ENCODE assay signal across 8 cellular contexts in the genomic region with DNA sequence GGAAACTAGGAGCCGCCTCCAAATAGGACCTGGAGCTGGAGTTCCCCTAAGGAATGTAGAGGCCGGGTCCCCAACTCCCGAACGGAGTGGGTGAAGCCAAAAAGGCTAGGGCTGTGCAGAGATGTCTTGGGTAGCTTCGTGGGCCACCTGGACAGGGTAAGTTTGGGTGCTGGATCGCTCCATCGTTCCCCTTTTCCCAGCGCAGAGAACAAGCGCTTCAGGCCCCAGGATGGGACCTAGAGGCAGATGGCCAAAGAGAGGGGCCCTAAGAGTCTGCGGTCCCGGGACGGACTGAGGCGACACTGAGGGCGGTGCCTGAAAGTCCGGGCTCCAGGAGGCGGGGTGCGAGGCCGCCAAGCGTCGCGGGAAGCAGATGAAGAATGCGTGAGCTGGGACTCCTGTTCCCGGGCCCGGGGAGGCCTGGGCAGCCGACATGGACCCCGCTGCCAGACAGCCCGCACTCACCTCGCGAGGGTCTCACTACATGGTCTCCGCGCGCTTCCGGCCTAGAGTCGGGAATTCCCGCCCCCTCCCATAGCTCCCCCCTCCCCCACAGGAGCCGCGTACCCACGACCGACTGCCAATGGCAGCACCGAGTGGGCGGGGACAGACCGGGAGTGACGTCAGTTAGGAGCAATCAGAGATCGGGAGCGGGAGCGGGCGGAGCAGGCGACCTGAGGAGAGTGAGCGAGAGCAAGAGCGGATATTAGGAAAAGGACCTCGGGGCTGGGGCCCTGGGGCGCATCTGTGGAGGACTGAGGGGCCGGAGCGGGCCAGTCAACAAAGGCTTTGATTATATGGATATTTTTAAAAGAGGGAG. TPM values are rescaled to one million over a fixed set of nuclear protein-coding genes. Genes with fewer than 3 reads are reported as not detected.
A peak's percentile ranks its signal among the peaks of the same experiment; 100 is the strongest.
DNase-seq lines count a peak whose midpoint lies in the region; FAIRE-seq and TF ChIP-seq lines count a peak whose summit lies in the region.

TSS of gene SLC39A1 (minus strand) at position 508 of the 820 bp plus-strand sequence. CDS start 822 bp downstream, outside the sequence.

- H3K27ac Mint-ChIP-seq in activated naive CD4-positive, alpha-beta T cell treated with anti-CD3 and anti-CD28 coated beads for 36 hours: peak within 1 kb of the TSS; percentile 88

- peak within 1 kb of the TSS; percentile 81 for H3K9ac ChIP-seq in SK-N-SH

- in situ Hi-C loops in G401 (cut with HindIII; ENCODE audit: low sequenced_read_pairs): no loop called here

- H3K79me2 ChIP-seq in SK-N-SH (ENCODE audit: insufficient read depth): peaks cover 52% of the 10 kb centered on the region

- H3K4me3 Mint-ChIP-seq in activated naive CD4-positive, alpha-beta T cell treated with anti-CD3 and anti-CD28 coated beads for 36 hours: peak within 1 kb of the TSS; percentile 82

- H3K4me3 ChIP-seq in HFF-Myc (replicated peaks; ENCODE audit: low read depth, low read length) (peak within 1 kb of the TSS; percentile 83), SK-N-SH (ENCODE audit: low read depth in 2 of 2, low read length in 1 of 2) (peak within 1 kb of the TSS; percentile 77 to 91), neutrophil (ENCODE audit: low read depth in 1 of 2, low read length in 1 of 2) (peak within 1 kb of the TSS; percentile 89 to 93)

- H2AFZ ChIP-seq in SK-N-SH (ENCODE audit: low read depth): peak within 1 kb of the TSS; percentile 86

- TF ChIP-seq CTCF in HFF-Myc (IDR thresholded peaks at IDR 0.05; ENCODE audit: low read depth, low read length, missing control alignments) (no peak), SK-N-SH (IDR thresholded peaks at IDR 0.05) (no peak), neutrophil (IDR thresholded peaks at IDR 0.05) (no peak), subcutaneous adipose tissue (IDR thresholded peaks at IDR 0.05; ENCODE audit: low read depth) (no peak)

- WGBS in SK-N-SH (ENCODE audit: low lambda C conversion rate): 0% methylated on average over 36 of the region's 54 CpGs

- DNase-seq in G401 (ENCODE audit: low spot score) (peak; percentile 99), HFF-Myc (ENCODE audit: extremely low read depth, low read depth) (peak; percentile 89), NCI-H1092 treated with DMSO at 0.1 percent for 48 hours (lab: John Stamatoyannopoulos, UW) (peak; percentile 99), SK-N-SH (peak; percentile 95), frontal cortex (ENCODE audit: low spot score in 2 of 2) (peak; percentile 89 to 95)
- DNase-seq in activated naive CD4-positive, alpha-beta T cell treated with anti-CD3 and anti-CD28 coated beads for 36 hours: peak; percentile 99

- intact Hi-C loops in activated naive CD4-positive, alpha-beta T cell treated with anti-CD3 and anti-CD28 coated beads for 36 hours (cut with micrococcal nuclease): loop anchor here (1.0 to 10.0 kb wide), 7 partner anchors 14 to 1042 kb away; partner anchors contain the start of genes ILF2, JTB, RPS27 and S100A6

- POLR2A ChIA-PET in SK-N-SH (lab: Yijun Ruan, JAX): interaction anchor here (0.9 to 3.4 kb wide), 11 partner anchors 9 to 180 kb away, joined by 3 to 20 read pairs (median 5); partner anchors contain the start of genes DENND4B, JTB and RPS27

- peaks cover 12 to 15% of the 10 kb centered on the region in 2 experiments for H3K36me3 ChIP-seq in SK-N-SH (replicated peaks in 1 of 2; ENCODE audit: control insufficient read depth in 1 of 2, insufficient read depth in 2 of 2, low read length in 1 of 2)
- peaks cover 8% of the 10 kb centered on the region for H3K36me3 ChIP-seq in neutrophil

- H4K20me1 ChIP-seq in SK-N-SH (ENCODE audit: insufficient read depth): no peaks in the 10 kb centered on the region

- H3K9me3 ChIP-seq in SK-N-SH: no peaks in the 10 kb centered on the region
- H3K9me3 ChIP-seq in neutrophil: no peaks in the 10 kb centered on the region

- peak within 1 kb of the TSS; percentile 93 for H3K4me2 ChIP-seq in SK-N-SH

- peaks cover 15% of the 10 kb centered on the region for H3K36me3 Mint-ChIP-seq in activated naive CD4-positive, alpha-beta T cell treated with anti-CD3 and anti-CD28 coated beads for 36 hours (ENCODE audit: low read depth)

- H3K27me3 Mint-ChIP-seq in activated naive CD4-positive, alpha-beta T cell treated with anti-CD3 and anti-CD28 coated beads for 36 hours (ENCODE audit: low read depth): no peaks in the 10 kb centered on the region

- no peaks in the 10 kb centered on the region for H3K9me2 ChIP-seq in SK-N-SH

- no peak for FAIRE-seq in frontal cortex (lab: Jason Lieb, UNC)

- H3K27me3 ChIP-seq in SK-N-SH (ENCODE audit: insufficient read depth) (no peaks in the 10 kb centered on the region), neutrophil (no peaks in the 10 kb centered on the region)

- CTCF ChIA-PET in SK-N-SH (lab: Yijun Ruan, JAX): interaction anchor here (1.0 to 8.6 kb wide), 7 partner anchors 15 to 166 kb away, joined by 3 to 50 read pairs (median 4); partner anchors contain the start of genes DENND4B, JTB, RAB13 and RPS27
- CTCF ChIA-PET in activated naive CD4-positive, alpha-beta T cell treated with anti-CD3 and anti-CD28 coated beads for 36 hours (lab: Charles Lee): interaction anchor here (0.8 to 2.6 kb wide), 7 partner anchors 15 to 146 kb away, joined by 3 to 12 read pairs (median 5); partner anchors contain the start of genes DENND4B, JTB and RAB13

- H3K27ac ChIP-seq in SK-N-SH (ENCODE audit: low read depth in 2 of 2, low read length in 1 of 2): peak within 1 kb of the TSS; percentile 70 to 94
- peak within 1 kb of the TSS; percentile 93 for H3K27ac ChIP-seq in neutrophil

- TF ChIP-seq RAD21 in SK-N-SH (IDR thresholded peaks at IDR 0.05; ENCODE audit: low read length): no peak

- H3K4me1 ChIP-seq in SK-N-SH (ENCODE audit: control insufficient read depth in 1 of 2, insufficient read depth in 2 of 2, low read depth in 1 of 2, low read length in 1 of 2): peaks cover 0 to 36% of the 10 kb centered on the region in 2 experiments; a peak in 2 of 4 replicates
- H3K4me1 ChIP-seq in neutrophil (ENCODE audit: control insufficient read depth in 1 of 2, insufficient read depth in 1 of 2, low read depth in 1 of 2, low read length in 1 of 2): peaks cover 47 to 62% of the 10 kb centered on the region in 2 experiments

- H3F3A ChIP-seq in SK-N-SH (replicated peaks; ENCODE audit: insufficient read depth): peaks cover 29% of the 10 kb centered on the region

- no peak for TF ChIP-seq EP300 in SK-N-SH (IDR thresholded peaks at IDR 0.05; ENCODE audit: borderline replicate concordance in 1 of 2, low read depth in 1 of 2, low read length in 1 of 2)

- peaks cover 51% of the 10 kb centered on the region for H3K4me1 Mint-ChIP-seq in activated naive CD4-positive, alpha-beta T cell treated with anti-CD3 and anti-CD28 coated beads for 36 hours (ENCODE audit: low read depth)

- H3K9me3 Mint-ChIP-seq in activated naive CD4-positive, alpha-beta T cell treated with anti-CD3 and anti-CD28 coated beads for 36 hours: no peaks in the 10 kb centered on the region

TF ChIP-seq in SK-N-SH, 30 proteins besides CTCF, POLR2A, EP300 and RAD21 (continues in another document):
- no peak for TF ChIP-seq SMC3 (IDR thresholded peaks at IDR 0.05; ENCODE audit: low read depth, low read length)
- TF ChIP-seq MEF2A (IDR thresholded peaks at IDR 0.05; ENCODE audit: borderline replicate concordance, low read depth): no peak
- no peak for TF ChIP-seq RFX5 (IDR thresholded peaks at IDR 0.05; ENCODE audit: low read length)
- no peak for TF ChIP-seq FOXM1 (IDR thresholded peaks at IDR 0.05; ENCODE audit: low read depth)
- TF ChIP-seq TEAD4 (IDR thresholded peaks at IDR 0.05; ENCODE audit: borderline replicate concordance, insufficient read depth): no peak
- no peak for TF ChIP-seq REST (IDR thresholded peaks at IDR 0.05; ENCODE audit: low read depth, low read length)
- peak; percentile 29; the same call in 1 of the 2 replicates for TF ChIP-seq SIN3A (IDR thresholded peaks at IDR 0.05; ENCODE audit: borderline replicate concordance, low read depth, low read length)
- no peak; the same call in 1 of the 2 replicates for TF ChIP-seq MXI1 (IDR thresholded peaks at IDR 0.05; ENCODE audit: low read depth, low read length)

RNA-seq across cellular contexts. Expression of gene SLC39A1, which starts in this region (rescaled TPM):
- total RNA-seq in G401 (2014; rRNA removed; shearing (Covaris generic)): 251 and 259 TPM in 2 replicates
- 89.6 and 113 TPM in 2 replicates for polyA plus RNA-seq in SK-N-SH (2012; rRNA removed)
- 67.8 and 93.4 TPM in 2 replicates for polyA plus RNA-seq in SK-N-SH (2012; cell fraction: cytosol; rRNA removed)
- 41.8 and 53.1 TPM in 2 replicates for polyA plus RNA-seq in SK-N-SH (2012; cell fraction: nucleus; rRNA removed)
- 10 to 100 TPM; 51.0 to 52.1 TPM for total RNA-seq in activated naive CD4-positive, alpha-beta T cell treated with anti-CD3 and anti-CD28 coated beads for 36 hours
- total RNA-seq in frontal cortex (24.1 TPM), subcutaneous adipose tissue (100 to 1,000 TPM in 1 of 4 donors, 10 to 100 TPM in 3; 44.3 to 113 (median 82.5) TPM)

Comparison
In these comparisons a context has a peak if more than half of its experiments do, and no peak if none do; other contexts are left out.
1. Peak in every context shown above with its lines: DNase-seq, H3K4me3 ChIP-seq and H3K27ac ChIP-seq.